ENCODE assay signal across 9 cellular contexts in the genomic region with DNA sequence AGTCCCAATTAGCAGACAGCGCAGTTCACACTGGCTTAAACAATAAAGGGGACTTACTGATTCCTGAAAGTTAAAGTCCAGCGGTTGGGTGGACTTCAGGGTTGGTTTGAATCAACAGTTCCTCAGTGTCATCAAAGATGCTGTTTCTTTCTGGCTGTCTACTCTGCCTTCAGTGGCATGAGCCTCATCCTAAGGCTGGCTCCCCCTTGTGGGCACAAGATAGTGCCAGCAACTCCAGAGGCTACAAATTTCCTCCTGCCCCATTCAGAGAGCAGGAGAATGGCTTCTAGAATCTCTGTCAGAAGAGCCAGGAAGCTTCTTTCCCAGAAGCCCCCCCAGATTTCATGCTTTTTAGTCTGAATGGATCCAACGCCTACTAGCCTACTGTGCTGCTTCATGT.
DNase-seq lines count a peak whose midpoint lies in the region; ATAC-seq and TF ChIP-seq lines count a peak whose summit lies in the region.
"Had no signal": no experiment of that assay in that cellular context is flagged by ENCODE, and none has a peak within 500 bp of the region (broad histone marks: within the 10 kb centered on the region; RNA-seq: fewer than 3 reads in every experiment).

No MANE protein-coding gene starts in this region.

- H3K4me3 Mint-ChIP-seq in T-cell (no peak overlapping the region), immature natural killer cell (no peak overlapping the region)
- H3K4me3 Mint-ChIP-seq: T-helper 1 cell treated with Interleukin-12 subunit alpha and Interleukin-12 subunit beta and Interleukin-4 antibody, amounts not matched to agents 30 μg/mL and 1 μg/mL, for 36 hours had no signal

- peak; percentile 65 for TF ChIP-seq CTCF in astrocyte of the spinal cord (IDR thresholded peaks at IDR 0.05; ENCODE audit: low read depth, low read length)
- TF ChIP-seq CTCF in lower leg skin (IDR thresholded peaks at IDR 0.05), result no peak

- H3K27me3 Mint-ChIP-seq in T-cell (peaks cover 0 to 13% of the 10 kb centered on the region in 2 donors), immature natural killer cell (ENCODE audit: low read depth in 3 of 3) (peaks cover 2 to 8% (median 6%) of the 10 kb centered on the region in 3 donors)

- DNase-seq in DMS53 treated with DMSO at 0.1 percent for 48 hours (lab: John Stamatoyannopoulos, UW; ENCODE audit: unreplicated experiment) (peak; percentile 41), T-cell (peak in 27 of 34 experiments; percentile 5 to 49 (median 33)), astrocyte of the spinal cord (ENCODE audit: low read depth, low spot score) (peak; percentile 53), immature natural killer cell (peak in 2 of 3 donors; percentile 10 to 25), lower leg skin (ENCODE audit: low spot score in 2 of 2) (no peak), NCI-H146 treated with DMSO at 0.1 percent for 48 hours (lab: John Stamatoyannopoulos, UW; ENCODE audit: unreplicated experiment) (no peak)
- DNase-seq in stimulated activated CD4-positive, alpha-beta T cell treated with anti-CD3 and anti-CD28 coated beads, Interleukin-4, amount 100 ng/mL, for 4 hours, result peak; percentile 44 to 46

- intact Hi-C loops in lower leg skin (cut with DNase I; ENCODE audit: low total_unique reads), result no loop called here

- H3K36me3 Mint-ChIP-seq in T-cell, result no peaks in the 10 kb centered on the region
- no peaks in the 10 kb centered on the region for H3K36me3 Mint-ChIP-seq in immature natural killer cell

- H3K4me1 Mint-ChIP-seq in T-cell, result peaks cover 5 to 13% (median 11%) of the 10 kb centered on the region in 3 donors
- no peaks in the 10 kb centered on the region for H3K4me1 Mint-ChIP-seq in immature natural killer cell

- no peak for TF ChIP-seq POLR2A in lower leg skin (IDR thresholded peaks at IDR 0.05)

- H3K9me3 Mint-ChIP-seq in T-cell (no peaks in the 10 kb centered on the region), immature natural killer cell (no peaks in the 10 kb centered on the region)
- H3K9me3 Mint-ChIP-seq: T-helper 1 cell treated with Interleukin-12 subunit alpha and Interleukin-12 subunit beta and Interleukin-4 antibody, amounts not matched to agents 30 μg/mL and 1 μg/mL, for 36 hours had no signal

- 46 to 75% methylated on average over 2 to 3 of the region's 3 CpGs for WGBS in lower leg skin, 2 donors

- POLR2A ChIA-PET in T-cell (lab: Charles Lee), result interaction anchor here in 1 of 2 donors (0.7 kb wide), 1 partner anchor 13 kb away, joined by 3 read pairs; no protein-coding TSS in a partner anchor

- ATAC-seq in HG03175 (IDR thresholded peaks at IDR 0.05; ENCODE audit: unreplicated experiment), result peak; percentile 43
- peak in 3 of 4 experiments; percentile 61 to 68 (median 63) for ATAC-seq in T-cell (replicated peaks in 1 of 4)

- H3K27ac Mint-ChIP-seq in T-cell, result no peak overlapping the region
- no peak overlapping the region for H3K27ac Mint-ChIP-seq in immature natural killer cell
- H3K27ac Mint-ChIP-seq: T-helper 1 cell treated with Interleukin-12 subunit alpha and Interleukin-12 subunit beta and Interleukin-4 antibody, amounts not matched to agents 30 μg/mL and 1 μg/mL, for 36 hours had no signal

- in situ Hi-C loops in astrocyte of the spinal cord (cut with HindIII; ENCODE audit: low sequenced_read_pairs), result no loop called here

- CTCF ChIA-PET in T-cell (lab: Charles Lee), result interaction anchor here in 1 of 2 donors (0.8 kb wide), 1 partner anchor 36 kb away, joined by 3 read pairs; no protein-coding TSS in a partner anchor

- H3K4me3 ChIP-seq in astrocyte of the spinal cord (ENCODE audit: low read depth, low read length) (no peak overlapping the region), lower leg skin (ENCODE audit: low read depth, poor library complexity, severe bottlenecking) (no peak overlapping the region)

Comparison
In these comparisons a context has a peak if more than half of its experiments do, and no peak if none do; other contexts are left out.
1. DNase-seq: peak in DMS53 treated with DMSO at 0.1 percent for 48 hours (single experiment), T-cell (27 of 34), astrocyte of the spinal cord (single experiment), immature natural killer cell (2 of 3) and stimulated activated CD4-positive, alpha-beta T cell treated with anti-CD3 and anti-CD28 coated beads, Interleukin-4, amount 100 ng/mL, for 4 hours (2 of 2); none in lower leg skin (0 of 2) and NCI-H146 treated with DMSO at 0.1 percent for 48 hours (single experiment).